Comparison of ENCODE assay signal across 8 cellular contexts in the genomic region with DNA sequence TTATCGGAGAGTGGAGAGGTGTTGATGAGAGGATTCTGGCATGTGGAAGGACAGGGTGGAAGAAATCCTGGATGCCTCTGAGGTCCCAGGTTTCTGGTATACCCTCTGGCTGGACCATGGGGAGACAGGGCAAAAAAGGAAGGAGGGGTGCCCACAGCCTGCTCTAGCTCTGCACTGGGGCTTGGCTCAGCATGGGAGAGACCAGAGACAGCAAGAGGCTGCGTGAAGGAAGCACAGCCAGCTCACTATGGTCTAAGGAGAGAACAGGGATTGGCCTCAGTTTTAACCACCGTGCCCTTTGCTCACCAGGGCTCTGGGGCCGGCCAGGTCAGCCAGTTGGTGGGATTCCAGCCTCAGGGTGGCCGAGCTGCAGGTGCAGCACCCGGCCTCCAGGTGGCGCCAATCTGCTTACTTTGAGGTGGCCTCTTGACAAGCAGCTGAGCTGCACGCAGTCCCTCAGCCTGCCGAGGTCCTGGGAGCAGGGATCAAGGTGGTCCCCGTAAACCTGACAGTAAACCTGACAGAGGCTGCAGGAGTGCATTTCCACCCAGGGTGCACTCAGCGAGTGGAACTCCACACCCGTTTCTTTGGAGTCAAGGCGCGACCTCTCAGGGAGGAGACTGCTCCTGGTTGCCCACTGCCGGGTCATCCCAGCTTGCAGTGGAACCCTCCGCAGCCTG. TPM values are rescaled to one million over a fixed set of nuclear protein-coding genes. Genes with fewer than 3 reads are reported as not detected.
DNase-seq lines count a peak whose midpoint lies in the region; ATAC-seq, FAIRE-seq and TF ChIP-seq lines count a peak whose summit lies in the region.

No MANE protein-coding gene starts in this region.

- ATAC-seq in left colon (peak; percentile 73), GM21576 (IDR thresholded peaks at IDR 0.05; ENCODE audit: unreplicated experiment) (no peak)

- DNase-seq in D721Med (ENCODE audit: insufficient read length, low spot score) (peak; percentile 59), HEK293T (ENCODE audit: extremely low spot score) (peak; percentile 82), NCI-H2171 treated with DMSO at 0.1 percent for 48 hours (lab: John Stamatoyannopoulos, UW) (peak; percentile 59), caudate nucleus (lab: John Stamatoyannopoulos, UW) (peak in 33 of 61 donors; percentile 5 to 63 (median 24)), left colon (peak; percentile 56 to 77)
- peak; percentile 77 for DNase-seq in activated CD4-positive, CD25-positive, alpha-beta regulatory T cell treated with anti-CD3 and anti-CD28 coated beads, Interleukin-2, amount 50 U/mL, for 72 hours
- peak; percentile 73 for DNase-seq in stimulated activated CD4-positive, alpha-beta T cell treated with anti-CD3 and anti-CD28 coated beads, Interleukin-4, amount 100 ng/mL, for 24 hours

- H3K27ac ChIP-seq in caudate nucleus (ENCODE audit: low read depth, low read length): no peak overlapping the region

- CTCF ChIA-PET in HEK293T (lab: Yijun Ruan, JAX): interaction anchor here (0.5 to 2.4 kb wide), 17 partner anchors 7 to 650 kb away, joined by 3 to 12 read pairs (median 3); no protein-coding TSS in a partner anchor

- no peak for FAIRE-seq in D721Med (lab: Jason Lieb, UNC)

- intact Hi-C loops in left colon (cut with DNase I, micrococcal nuclease): no loop called here

- peak; percentile 76 for TF ChIP-seq CTCF in D721Med (IDR thresholded peaks at IDR 0.05; ENCODE audit: insufficient read depth, missing control alignments)

- POLR2A ChIA-PET in HEK293T (lab: Yijun Ruan, JAX): no interaction called here

TF ChIP-seq in HEK293T, 16 proteins besides CTCF, POLR2A, EP300 and RAD21:
- TF ChIP-seq ARNT (IDR thresholded peaks at IDR 0.05) (no peak), L3MBTL2 (conservative IDR thresholded peaks at IDR 0.05) (peak; percentile 58)

RNA-seq across cellular contexts. Expression of a gene that starts 25.0 kb away (rescaled TPM):
- 10 to 100 TPM; 74.3 to 81.7 TPM for total RNA-seq in left colon

Comparison
In these comparisons a context has a peak if more than half of its experiments do, and no peak if none do; other contexts are left out.
1. DNase-seq: peak in every context shown above with its lines; median percentile 82 in HEK293T; 77 in activated CD4-positive, CD25-positive, alpha-beta regulatory T cell treated with anti-CD3 and anti-CD28 coated beads, Interleukin-2, amount 50 U/mL, for 72 hours; 73 in stimulated activated CD4-positive, alpha-beta T cell treated with anti-CD3 and anti-CD28 coated beads, Interleukin-4, amount 100 ng/mL, for 24 hours; 66 in left colon; 59 in D721Med; 59 in NCI-H2171 treated with DMSO at 0.1 percent for 48 hours; 24 in caudate nucleus.